Comparison of ENCODE assay signal across 18 cellular contexts in the genomic region with DNA sequence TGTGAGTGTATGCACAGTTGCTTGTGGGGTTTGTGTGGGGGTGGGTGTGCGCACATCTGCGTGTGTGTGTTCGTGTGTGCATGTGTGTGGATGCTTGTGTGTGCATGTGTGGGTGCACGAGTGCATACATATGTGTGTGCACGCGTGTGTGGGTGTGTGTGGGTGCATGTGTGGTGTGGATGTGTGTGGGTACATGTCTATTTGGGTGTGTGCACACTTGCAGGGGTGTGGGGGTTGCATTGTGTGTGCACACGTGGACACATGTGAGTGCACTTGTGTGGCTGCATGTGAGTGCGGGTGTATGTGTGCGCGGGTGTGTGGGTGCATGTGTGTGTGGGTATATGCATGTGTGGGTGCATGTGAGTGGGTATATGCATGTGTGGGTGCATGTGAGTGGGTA.
"Had no signal": no experiment of that assay in that cellular context is flagged by ENCODE, and none has a peak within 500 bp of the region (broad histone marks: within the 10 kb centered on the region; RNA-seq: fewer than 3 reads in every experiment).

No MANE protein-coding gene starts in this region.

- DNase-seq: activated B cell treated with CpG ODN at 0.5 μM for 24 hours; activated CD4-positive, alpha-beta T cell treated with anti-CD3 and anti-CD28 coated beads, Interleukin-2, amount 10 ng/mL, durations not matched to agents 7 days and 5 days; activated CD8-positive, alpha-beta memory T cell treated with anti-CD3 and anti-CD28 coated beads for 24 hours; activated naive CD4-positive, alpha-beta T cell; activated naive CD8-positive, alpha-beta T cell treated with anti-CD3 and anti-CD28 coated beads, Interleukin-2, amount 10 ng/mL, durations not matched to agents 7 days and 5 days; brain microvascular endothelial cell; dermis blood vessel endothelial cell; effector memory CD8-positive, alpha-beta T cell; gastrocnemius medialis; natural killer cell; stimulated activated CD4-positive, alpha-beta T cell treated with anti-CD3 and anti-CD28 coated beads, Interleukin-2, amount 100 ng/mL, for 48 hours; T-helper 2 cell had no signal

- FAIRE-seq: TTC549 had no signal

- H3K4me1 ChIP-seq: gastrocnemius medialis, psoas muscle, tibial artery had no signal

- H3K27ac ChIP-seq: brain microvascular endothelial cell, gastrocnemius medialis, heart right ventricle, psoas muscle, tibial artery had no signal

- H3K9me3 ChIP-seq: gastrocnemius medialis, heart right ventricle, psoas muscle, tibial artery had no signal

- H3K27me3 ChIP-seq: brain microvascular endothelial cell, gastrocnemius medialis, heart right ventricle, tibial artery had no signal

- ATAC-seq: effector memory CD8-positive, alpha-beta T cell; gastrocnemius medialis; heart right ventricle; left lobe of liver; psoas muscle; stimulated activated memory B cell treated with anti-CD40 and anti-IgM and Interleukin-4, amounts not matched to agents 10 μg/mL and 1 μg/mL and 100 μg/mL, for 72 hours had no signal

- H3K4me3 ChIP-seq: gastrocnemius medialis, heart right ventricle, psoas muscle, tibial artery had no signal
